ENCODE assay signal across 34 cellular contexts in genomic region chr7:84879936-84880325, GRCh38.
"Had no signal": no experiment of that assay in that cellular context is flagged by ENCODE, and none has a peak within 500 bp of the region (broad histone marks: within the 10 kb centered on the region; RNA-seq: fewer than 3 reads in every experiment).

No MANE protein-coding gene starts in this region.

- H3K27ac Mint-ChIP-seq: activated CD4-positive, alpha-beta memory T cell treated with anti-CD3 and anti-CD28 coated beads for 36 hours; activated CD4-positive, alpha-beta T cell treated with anti-CD3 and anti-CD28 coated beads for 36 hours; activated CD4-positive, alpha-beta T cell treated with anti-CD3 and anti-CD28 coated beads, Interleukin-2, amount 10 ng/mL, durations not matched to agents 24 days and 14 days; activated CD8-positive, alpha-beta memory T cell treated with anti-CD3 and anti-CD28 coated beads, Interleukin-2, amount 10 ng/mL, durations not matched to agents 7 days and 5 days; activated CD8-positive, alpha-beta T cell treated with anti-CD3 and anti-CD28 coated beads, Interleukin-2, amount 10 ng/mL, durations not matched to agents 7 days and 5 days; activated naive CD4-positive, alpha-beta T cell treated with anti-CD3 and anti-CD28 coated beads for 36 hours; activated naive CD4-positive, alpha-beta T cell treated with anti-CD3 and anti-CD28 coated beads, Interleukin-2, amount 50 U/mL, for 24 hours; activated naive CD8-positive, alpha-beta T cell treated with anti-CD3 and anti-CD28 coated beads for 36 hours; activated naive CD8-positive, alpha-beta T cell treated with anti-CD3 and anti-CD28 coated beads, Interleukin-2, amount 50 U/mL, for 24 hours; activated T-helper 1 cell treated with anti-CD3 and anti-CD28 coated beads, Interleukin-12 subunit alpha, Interleukin-12 subunit beta, Interleukin-2, Interleukin-4 antibody, amounts not matched to agents 30 ng/mL and 10 ng/mL and 1 ng/mL, durations not matched to agents 14 hours and 24 hours and 36 hours; activated T-helper 2 cell treated with anti-CD3 and anti-CD28 coated beads, Interferon-gamma antibody, Interleukin-2, Interleukin-4, amounts not matched to agents 10 μg/mL and 5 μg/mL and 100 μg/mL, durations not matched to agents 14 hours and 24 hours and 36 hours; effector memory CD8-positive, alpha-beta T cell; T-helper 17 cell; T-helper 2 cell treated with Interferon-gamma antibody and Interleukin-4, amounts not matched to agents 5 μg/mL and 100 μg/mL, for 36 hours had no signal

- DNase-seq: activated CD4-positive, alpha-beta memory T cell treated with anti-CD3 and anti-CD28 coated beads for 36 hours; activated CD4-positive, alpha-beta T cell treated with anti-CD3 and anti-CD28 coated beads for 36 hours; activated CD4-positive, alpha-beta T cell treated with anti-CD3 and anti-CD28 coated beads, Interleukin-2, amount 10 ng/mL, durations not matched to agents 24 days and 14 days; activated CD4-positive, CD25-positive, alpha-beta regulatory T cell; activated CD4-positive, CD25-positive, alpha-beta regulatory T cell treated with anti-CD3 and anti-CD28 coated beads, Interleukin-2, amount 50 U/mL, for 72 hours; activated CD8-positive, alpha-beta memory T cell treated with anti-CD3 and anti-CD28 coated beads, Interleukin-2, amount 10 ng/mL, durations not matched to agents 7 days and 5 days; activated CD8-positive, alpha-beta memory T cell treated with anti-CD3 and anti-CD28 coated beads, Interleukin-2, amount 50 U/mL, for 4 hours; activated CD8-positive, alpha-beta T cell treated with anti-CD3 and anti-CD28 coated beads, Interleukin-2, amount 10 ng/mL, durations not matched to agents 7 days and 5 days; activated effector memory CD4-positive, alpha-beta T cell treated with anti-CD3 and anti-CD28 coated beads, Interleukin-2, amount 50 U/mL, for 16 hours; activated naive CD4-positive, alpha-beta T cell treated with anti-CD3 and anti-CD28 coated beads for 36 hours; activated naive CD8-positive, alpha-beta T cell treated with anti-CD3 and anti-CD28 coated beads for 36 hours; activated naive CD8-positive, alpha-beta T cell treated with anti-CD3 and anti-CD28 coated beads, Interleukin-2, amount 50 U/mL, for 24 hours; activated T-cell treated with anti-CD3 and anti-CD28 coated beads, Interleukin-2, amount 50 U/mL, for 1 hour; activated T-cell treated with anti-CD3 and anti-CD28 coated beads, Interleukin-2, amount 50 U/mL, for 48 hours; adrenal gland; amygdala; aorta; body of pancreas; cortex of kidney; dermis blood vessel endothelial cell; effector CD4-positive, alpha-beta T cell; effector memory CD8-positive, alpha-beta T cell; erythroblast; foreskin melanocyte; T-helper 1 cell; T-helper 17 cell; T1000 had no signal

- ATAC-seq: activated CD4-positive, alpha-beta T cell treated with anti-CD3 and anti-CD28 coated beads for 36 hours; activated CD8-positive, alpha-beta memory T cell treated with anti-CD3 and anti-CD28 coated beads, Interleukin-2, amount 10 ng/mL, durations not matched to agents 7 days and 5 days; activated CD8-positive, alpha-beta T cell treated with anti-CD3 and anti-CD28 coated beads, Interleukin-2, amount 10 ng/mL, durations not matched to agents 7 days and 5 days; activated naive CD8-positive, alpha-beta T cell treated with anti-CD3 and anti-CD28 coated beads, Interleukin-2, amount 50 U/mL, for 24 hours; body of pancreas; effector memory CD8-positive, alpha-beta T cell; gastroesophageal sphincter; T-helper 17 cell had no signal

- H3K27me3 ChIP-seq: adrenal gland, body of pancreas, esophagus muscularis mucosa, gastroesophageal sphincter had no signal

- H3K9me3 Mint-ChIP-seq: activated CD4-positive, alpha-beta T cell treated with anti-CD3 and anti-CD28 coated beads, Interleukin-2, amount 10 ng/mL, durations not matched to agents 24 days and 14 days; activated naive CD4-positive, alpha-beta T cell treated with anti-CD3 and anti-CD28 coated beads, Interleukin-2, amount 50 U/mL, for 24 hours; activated naive CD8-positive, alpha-beta T cell treated with anti-CD3 and anti-CD28 coated beads, Interleukin-2, amount 50 U/mL, for 24 hours; activated T-helper 1 cell treated with anti-CD3 and anti-CD28 coated beads, Interleukin-12 subunit alpha, Interleukin-12 subunit beta, Interleukin-2, Interleukin-4 antibody, amounts not matched to agents 30 ng/mL and 10 ng/mL and 1 ng/mL, durations not matched to agents 14 hours and 24 hours and 36 hours; activated T-helper 2 cell treated with anti-CD3 and anti-CD28 coated beads, Interferon-gamma antibody, Interleukin-2, Interleukin-4, amounts not matched to agents 10 μg/mL and 5 μg/mL and 100 μg/mL, durations not matched to agents 14 hours and 24 hours and 36 hours; T-helper 2 cell treated with Interferon-gamma antibody and Interleukin-4, amounts not matched to agents 5 μg/mL and 100 μg/mL, for 36 hours had no signal

- H3K9me3 ChIP-seq: adrenal gland, body of pancreas, gastroesophageal sphincter had no signal

- H3K4me1 ChIP-seq: adrenal gland, body of pancreas, gastroesophageal sphincter had no signal

- H3K36me3 ChIP-seq: adrenal gland, esophagus muscularis mucosa, gastroesophageal sphincter had no signal

- H3K4me1 Mint-ChIP-seq: activated CD4-positive, alpha-beta T cell treated with anti-CD3 and anti-CD28 coated beads for 36 hours; activated CD4-positive, alpha-beta T cell treated with anti-CD3 and anti-CD28 coated beads, Interleukin-2, amount 10 ng/mL, durations not matched to agents 24 days and 14 days; activated CD8-positive, alpha-beta memory T cell treated with anti-CD3 and anti-CD28 coated beads, Interleukin-2, amount 10 ng/mL, durations not matched to agents 7 days and 5 days; activated naive CD4-positive, alpha-beta T cell treated with anti-CD3 and anti-CD28 coated beads, Interleukin-2, amount 50 U/mL, for 24 hours; activated naive CD8-positive, alpha-beta T cell treated with anti-CD3 and anti-CD28 coated beads for 36 hours; activated naive CD8-positive, alpha-beta T cell treated with anti-CD3 and anti-CD28 coated beads, Interleukin-2, amount 50 U/mL, for 24 hours; T-helper 17 cell had no signal

- H3K4me3 ChIP-seq: adrenal gland, body of pancreas, esophagus muscularis mucosa, gastroesophageal sphincter had no signal

- H3K4me3 Mint-ChIP-seq: activated CD4-positive, alpha-beta memory T cell treated with anti-CD3 and anti-CD28 coated beads for 36 hours; activated CD4-positive, alpha-beta T cell treated with anti-CD3 and anti-CD28 coated beads for 36 hours; activated CD4-positive, alpha-beta T cell treated with anti-CD3 and anti-CD28 coated beads, Interleukin-2, amount 10 ng/mL, durations not matched to agents 24 days and 14 days; activated CD8-positive, alpha-beta memory T cell treated with anti-CD3 and anti-CD28 coated beads, Interleukin-2, amount 10 ng/mL, durations not matched to agents 7 days and 5 days; activated CD8-positive, alpha-beta T cell treated with anti-CD3 and anti-CD28 coated beads, Interleukin-2, amount 10 ng/mL, durations not matched to agents 7 days and 5 days; activated naive CD4-positive, alpha-beta T cell treated with anti-CD3 and anti-CD28 coated beads for 36 hours; activated naive CD4-positive, alpha-beta T cell treated with anti-CD3 and anti-CD28 coated beads, Interleukin-2, amount 50 U/mL, for 24 hours; activated naive CD8-positive, alpha-beta T cell treated with anti-CD3 and anti-CD28 coated beads for 36 hours; activated naive CD8-positive, alpha-beta T cell treated with anti-CD3 and anti-CD28 coated beads, Interleukin-2, amount 50 U/mL, for 24 hours; activated T-helper 1 cell treated with anti-CD3 and anti-CD28 coated beads, Interleukin-12 subunit alpha, Interleukin-12 subunit beta, Interleukin-2, Interleukin-4 antibody, amounts not matched to agents 30 ng/mL and 10 ng/mL and 1 ng/mL, durations not matched to agents 14 hours and 24 hours and 36 hours; effector memory CD8-positive, alpha-beta T cell; T-helper 17 cell; T-helper 2 cell treated with Interferon-gamma antibody and Interleukin-4, amounts not matched to agents 5 μg/mL and 100 μg/mL, for 36 hours had no signal

- H3K27ac ChIP-seq: adrenal gland, body of pancreas, esophagus muscularis mucosa, gastroesophageal sphincter had no signal

- FAIRE-seq: colon had no signal

- H3K27me3 Mint-ChIP-seq: activated CD4-positive, alpha-beta memory T cell treated with anti-CD3 and anti-CD28 coated beads for 36 hours; activated CD4-positive, alpha-beta T cell treated with anti-CD3 and anti-CD28 coated beads for 36 hours; activated CD4-positive, alpha-beta T cell treated with anti-CD3 and anti-CD28 coated beads, Interleukin-2, amount 10 ng/mL, durations not matched to agents 24 days and 14 days; activated CD8-positive, alpha-beta memory T cell treated with anti-CD3 and anti-CD28 coated beads, Interleukin-2, amount 10 ng/mL, durations not matched to agents 7 days and 5 days; activated naive CD4-positive, alpha-beta T cell treated with anti-CD3 and anti-CD28 coated beads, Interleukin-2, amount 50 U/mL, for 24 hours; activated naive CD8-positive, alpha-beta T cell treated with anti-CD3 and anti-CD28 coated beads for 36 hours; activated naive CD8-positive, alpha-beta T cell treated with anti-CD3 and anti-CD28 coated beads, Interleukin-2, amount 50 U/mL, for 24 hours; effector memory CD8-positive, alpha-beta T cell; T-helper 17 cell had no signal
